ENCODE assay signal across 1 cellular context in the genomic region with DNA sequence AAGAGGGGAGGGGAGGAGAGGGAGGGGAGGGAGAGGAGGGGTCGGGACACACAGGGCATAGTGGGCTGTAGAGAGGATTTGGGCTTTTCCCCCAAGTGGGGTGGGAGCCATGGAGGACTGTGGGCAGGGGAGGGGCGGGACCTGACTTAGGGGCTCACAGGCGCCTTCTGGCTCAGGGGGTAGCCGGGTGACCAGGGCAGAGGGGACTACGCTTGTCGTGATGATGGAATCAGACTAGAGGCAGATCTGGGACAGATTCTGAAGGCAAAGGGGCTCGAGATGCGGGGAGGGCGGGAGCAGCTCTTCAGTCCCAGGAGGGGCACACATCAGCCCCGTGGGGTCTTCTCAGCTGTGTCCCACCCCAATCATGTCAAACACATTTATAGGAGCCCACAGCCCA.
TF ChIP-seq lines count a peak whose summit lies in the region.

No MANE protein-coding gene starts in this region.

TF ChIP-seq in A549, 52 proteins besides CTCF, POLR2A, EP300 and RAD21:
- TF ChIP-seq HDAC2 (IDR thresholded peaks at IDR 0.05), result no peak
- no peak for TF ChIP-seq MAZ (IDR thresholded peaks at IDR 0.05; ENCODE audit: borderline replicate concordance, low read depth, low read length)
- TF ChIP-seq EHF (CRISPR knock-in tag; IDR thresholded peaks at IDR 0.05), result no peak
- TF ChIP-seq KDM1A (IDR thresholded peaks at IDR 0.05; ENCODE audit: low read depth), result no peak
- TF ChIP-seq HOXA7 (CRISPR knock-in tag; IDR thresholded peaks at IDR 0.05), result no peak
- TF ChIP-seq, protein P1, sequence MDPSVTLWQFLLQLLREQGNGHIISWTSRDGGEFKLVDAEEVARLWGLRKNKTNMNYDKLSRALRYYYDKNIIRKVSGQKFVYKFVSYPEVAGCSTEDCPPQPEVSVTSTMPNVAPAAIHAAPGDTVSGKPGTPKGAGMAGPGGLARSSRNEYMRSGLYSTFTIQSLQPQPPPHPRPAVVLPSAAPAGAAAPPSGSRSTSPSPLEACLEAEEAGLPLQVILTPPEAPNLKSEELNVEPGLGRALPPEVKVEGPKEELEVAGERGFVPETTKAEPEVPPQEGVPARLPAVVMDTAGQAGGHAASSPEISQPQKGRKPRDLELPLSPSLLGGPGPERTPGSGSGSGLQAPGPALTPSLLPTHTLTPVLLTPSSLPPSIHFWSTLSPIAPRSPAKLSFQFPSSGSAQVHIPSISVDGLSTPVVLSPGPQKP (IDR thresholded peaks at IDR 0.05; ENCODE audit: low read depth, low read length), result no peak
- no peak for TF ChIP-seq JUN (IDR thresholded peaks at IDR 0.05)
- TF ChIP-seq, protein P2, sequence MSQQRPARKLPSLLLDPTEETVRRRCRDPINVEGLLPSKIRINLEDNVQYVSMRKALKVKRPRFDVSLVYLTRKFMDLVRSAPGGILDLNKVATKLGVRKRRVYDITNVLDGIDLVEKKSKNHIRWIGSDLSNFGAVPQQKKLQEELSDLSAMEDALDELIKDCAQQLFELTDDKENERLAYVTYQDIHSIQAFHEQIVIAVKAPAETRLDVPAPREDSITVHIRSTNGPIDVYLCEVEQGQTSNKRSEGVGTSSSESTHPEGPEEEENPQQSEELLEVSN (IDR thresholded peaks at IDR 0.05; ENCODE audit: borderline replicate concordance, low read depth), result no peak
- no peak for TF ChIP-seq FOSL2 (IDR thresholded peaks at IDR 0.05)
- TF ChIP-seq FOSL2 (CRISPR knock-in tag; IDR thresholded peaks at IDR 0.05), result no peak
- TF ChIP-seq, protein P3, sequence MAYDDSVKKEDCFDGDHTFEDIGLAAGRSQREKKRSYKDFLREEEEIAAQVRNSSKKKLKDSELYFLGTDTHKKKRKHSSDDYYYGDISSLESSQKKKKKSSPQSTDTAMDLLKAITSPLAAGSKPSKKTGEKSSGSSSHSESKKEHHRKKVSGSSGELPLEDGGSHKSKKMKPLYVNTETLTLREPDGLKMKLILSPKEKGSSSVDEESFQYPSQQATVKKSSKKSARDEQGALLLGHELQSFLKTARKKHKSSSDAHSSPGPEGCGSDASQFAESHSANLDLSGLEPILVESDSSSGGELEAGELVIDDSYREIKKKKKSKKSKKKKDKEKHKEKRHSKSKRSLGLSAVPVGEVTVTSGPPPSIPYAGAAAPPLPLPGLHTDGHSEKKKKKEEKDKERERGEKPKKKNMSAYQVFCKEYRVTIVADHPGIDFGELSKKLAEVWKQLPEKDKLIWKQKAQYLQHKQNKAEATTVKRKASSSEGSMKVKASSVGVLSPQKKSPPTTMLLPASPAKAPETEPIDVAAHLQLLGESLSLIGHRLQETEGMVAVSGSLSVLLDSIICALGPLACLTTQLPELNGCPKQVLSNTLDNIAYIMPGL (CRISPR knock-in tag; IDR thresholded peaks at IDR 0.05; ENCODE audit: borderline replicate concordance), result no peak
- no peak for TF ChIP-seq POLR2AphosphoS2 (conservative IDR thresholded peaks at IDR 0.05; ENCODE audit: low read length)
